ENCODE assay signal across 1 cellular context in the genomic region with DNA sequence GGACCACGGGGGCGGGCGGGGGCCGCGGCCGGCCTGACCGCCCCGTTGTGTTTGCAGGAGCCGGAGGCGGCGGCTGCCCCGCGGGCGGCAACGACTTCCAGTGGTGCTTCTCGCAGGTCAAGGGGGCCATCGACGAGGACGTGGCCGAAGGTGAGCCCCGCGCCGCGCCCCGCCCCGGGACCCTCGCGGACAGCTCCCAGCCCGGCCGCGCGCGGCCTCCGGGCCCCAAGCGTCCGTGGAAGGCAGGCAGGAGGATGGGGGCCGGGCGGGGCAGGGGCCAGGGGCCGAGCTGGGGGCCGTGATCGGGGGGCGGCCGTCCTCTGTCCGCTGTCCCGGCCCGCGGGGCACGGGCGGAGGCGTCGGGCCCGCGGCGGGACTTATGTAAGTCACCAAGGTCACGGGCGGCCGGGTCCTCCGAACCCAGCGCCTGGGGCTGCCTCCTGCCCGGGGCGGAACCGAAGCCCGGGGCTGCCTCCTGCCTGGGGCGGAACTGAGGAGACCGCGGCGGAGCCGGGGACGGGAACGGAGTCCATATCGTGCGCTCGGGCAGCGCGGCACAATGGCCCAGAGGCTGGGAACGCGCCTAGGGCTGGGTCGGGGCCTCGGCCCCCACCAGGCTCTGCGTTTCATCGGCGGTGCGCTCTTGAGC.
A peak's percentile ranks its signal among the peaks of the same experiment; 100 is the strongest.
TF ChIP-seq lines count a peak whose summit lies in the region.

No MANE protein-coding gene starts in this region.

TF ChIP-seq in GM12878, 131 proteins besides CTCF, POLR2A, EP300 and RAD21 (continued from another document and continues in another):
- peak in 1 of 2 experiments; percentile 8; a peak in 1 of 3 replicates for TF ChIP-seq EGR1 (IDR thresholded peaks at IDR 0.05; ENCODE audit: borderline replicate concordance in 1 of 2, low read depth in 2 of 2, low read length in 2 of 2)
- TF ChIP-seq, protein P1, sequence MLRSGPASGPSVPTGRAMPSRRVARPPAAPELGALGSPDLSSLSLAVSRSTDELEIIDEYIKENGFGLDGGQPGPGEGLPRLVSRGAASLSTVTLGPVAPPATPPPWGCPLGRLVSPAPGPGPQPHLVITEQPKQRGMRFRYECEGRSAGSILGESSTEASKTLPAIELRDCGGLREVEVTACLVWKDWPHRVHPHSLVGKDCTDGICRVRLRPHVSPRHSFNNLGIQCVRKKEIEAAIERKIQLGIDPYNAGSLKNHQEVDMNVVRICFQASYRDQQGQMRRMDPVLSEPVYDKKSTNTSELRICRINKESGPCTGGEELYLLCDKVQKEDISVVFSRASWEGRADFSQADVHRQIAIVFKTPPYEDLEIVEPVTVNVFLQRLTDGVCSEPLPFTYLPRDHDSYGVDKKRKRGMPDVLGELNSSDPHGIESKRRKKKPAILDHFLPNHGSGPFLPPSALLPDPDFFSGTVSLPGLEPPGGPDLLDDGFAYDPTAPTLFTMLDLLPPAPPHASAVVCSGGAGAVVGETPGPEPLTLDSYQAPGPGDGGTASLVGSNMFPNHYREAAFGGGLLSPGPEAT (IDR thresholded peaks at IDR 0.05; ENCODE audit: low read depth), result no peak
- no peak for TF ChIP-seq TCF7 (IDR thresholded peaks at IDR 0.05; ENCODE audit: borderline replicate concordance)
- no peak for TF ChIP-seq NFYA (IDR thresholded peaks at IDR 0.05; ENCODE audit: borderline replicate concordance, low read depth, low read length)
- TF ChIP-seq BCLAF1 (IDR thresholded peaks at IDR 0.05), result no peak
- no peak for TF ChIP-seq USF1 (IDR thresholded peaks at IDR 0.05; ENCODE audit: borderline replicate concordance, extremely low read length, insufficient read depth, low read depth, low read length)
- TF ChIP-seq PBX3 (IDR thresholded peaks at IDR 0.05; ENCODE audit: insufficient replicate concordance, low read depth, low read length), result no peak
- TF ChIP-seq GATAD2B (conservative IDR thresholded peaks at IDR 0.05; ENCODE audit: low read depth), result no peak
- no peak for TF ChIP-seq NKRF (conservative IDR thresholded peaks at IDR 0.05)
- TF ChIP-seq JUND (IDR thresholded peaks at IDR 0.05; ENCODE audit: low read depth, low read length), result no peak
- TF ChIP-seq CBX3 (IDR thresholded peaks at IDR 0.05; ENCODE audit: borderline replicate concordance, low read depth), result no peak
- no peak for TF ChIP-seq IKZF2 (IDR thresholded peaks at IDR 0.05)
- TF ChIP-seq HDAC6 (IDR thresholded peaks at IDR 0.05; ENCODE audit: unreplicated experiment), result no peak
- no peak for TF ChIP-seq MYC (IDR thresholded peaks at IDR 0.05; ENCODE audit: insufficient read depth, insufficient read length, insufficient replicate concordance, low read length, severe bottlenecking)
- no peak for TF ChIP-seq ZNF207 (IDR thresholded peaks at IDR 0.05; ENCODE audit: borderline replicate concordance)
- no peak for TF ChIP-seq FOXK2 (IDR thresholded peaks at IDR 0.05)
- no peak for TF ChIP-seq ZBTB40 (IDR thresholded peaks at IDR 0.05; ENCODE audit: borderline replicate concordance)
- peak in 1 of 2 experiments; percentile 45; a peak in 1 of 4 replicates for TF ChIP-seq BHLHE40 (IDR thresholded peaks at IDR 0.05; ENCODE audit: borderline replicate concordance in 1 of 2, low read depth in 2 of 2, low read length in 1 of 2)
- no peak for TF ChIP-seq FOXM1 (IDR thresholded peaks at IDR 0.05; ENCODE audit: low read depth, low read length)
- no peak for TF ChIP-seq SP1 (IDR thresholded peaks at IDR 0.05; ENCODE audit: low read depth, low read length)
- no peak for TF ChIP-seq JUNB (IDR thresholded peaks at IDR 0.05)
- TF ChIP-seq, protein P2, sequence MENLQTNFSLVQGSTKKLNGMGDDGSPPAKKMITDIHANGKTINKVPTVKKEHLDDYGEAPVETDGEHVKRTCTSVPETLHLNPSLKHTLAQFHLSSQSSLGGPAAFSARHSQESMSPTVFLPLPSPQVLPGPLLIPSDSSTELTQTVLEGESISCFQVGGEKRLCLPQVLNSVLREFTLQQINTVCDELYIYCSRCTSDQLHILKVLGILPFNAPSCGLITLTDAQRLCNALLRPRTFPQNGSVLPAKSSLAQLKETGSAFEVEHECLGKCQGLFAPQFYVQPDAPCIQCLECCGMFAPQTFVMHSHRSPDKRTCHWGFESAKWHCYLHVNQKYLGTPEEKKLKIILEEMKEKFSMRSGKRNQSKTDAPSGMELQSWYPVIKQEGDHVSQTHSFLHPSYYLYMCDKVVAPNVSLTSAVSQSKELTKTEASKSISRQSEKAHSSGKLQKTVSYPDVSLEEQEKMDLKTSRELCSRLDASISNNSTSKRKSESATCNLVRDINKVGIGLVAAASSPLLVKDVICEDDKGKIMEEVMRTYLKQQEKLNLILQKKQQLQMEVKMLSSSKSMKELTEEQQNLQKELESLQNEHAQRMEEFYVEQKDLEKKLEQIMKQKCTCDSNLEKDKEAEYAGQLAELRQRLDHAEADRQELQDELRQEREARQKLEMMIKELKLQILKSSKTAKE (IDR thresholded peaks at IDR 0.05; ENCODE audit: low read depth, poor library complexity, severe bottlenecking), result no peak
- no peak for TF ChIP-seq MEF2B (IDR thresholded peaks at IDR 0.05; ENCODE audit: partially characterized antibody, poor library complexity, severe bottlenecking)
- peak; percentile 32; the same call in 1 of the 2 replicates for TF ChIP-seq BACH1 (IDR thresholded peaks at IDR 0.05; ENCODE audit: borderline replicate concordance)
- TF ChIP-seq STAT3 (IDR thresholded peaks at IDR 0.05; ENCODE audit: low read depth, low read length), result no peak
- TF ChIP-seq, protein P3, sequence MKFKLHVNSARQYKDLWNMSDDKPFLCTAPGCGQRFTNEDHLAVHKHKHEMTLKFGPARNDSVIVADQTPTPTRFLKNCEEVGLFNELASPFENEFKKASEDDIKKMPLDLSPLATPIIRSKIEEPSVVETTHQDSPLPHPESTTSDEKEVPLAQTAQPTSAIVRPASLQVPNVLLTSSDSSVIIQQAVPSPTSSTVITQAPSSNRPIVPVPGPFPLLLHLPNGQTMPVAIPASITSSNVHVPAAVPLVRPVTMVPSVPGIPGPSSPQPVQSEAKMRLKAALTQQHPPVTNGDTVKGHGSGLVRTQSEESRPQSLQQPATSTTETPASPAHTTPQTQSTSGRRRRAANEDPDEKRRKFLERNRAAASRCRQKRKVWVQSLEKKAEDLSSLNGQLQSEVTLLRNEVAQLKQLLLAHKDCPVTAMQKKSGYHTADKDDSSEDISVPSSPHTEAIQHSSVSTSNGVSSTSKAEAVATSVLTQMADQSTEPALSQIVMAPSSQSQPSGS (IDR thresholded peaks at IDR 0.05; ENCODE audit: low read length), result no peak
- no peak for TF ChIP-seq BCL3 (IDR thresholded peaks at IDR 0.05; ENCODE audit: borderline replicate concordance, insufficient read depth, low read depth, low read length, poor library complexity, severe bottlenecking)
- no peak for TF ChIP-seq ASH2L (IDR thresholded peaks at IDR 0.05; ENCODE audit: borderline replicate concordance, low read depth)
- no peak for TF ChIP-seq CHD4 (IDR thresholded peaks at IDR 0.05)
- no peak for TF ChIP-seq TARDBP (IDR thresholded peaks at IDR 0.05; ENCODE audit: borderline replicate concordance)
- no peak for TF ChIP-seq NFIC (IDR thresholded peaks at IDR 0.05; ENCODE audit: low read depth, low read length)
- TF ChIP-seq SMAD5 (IDR thresholded peaks at IDR 0.05; ENCODE audit: low read depth), result no peak
- no peak for TF ChIP-seq ZNF622 (IDR thresholded peaks at IDR 0.05)
- peak; percentile 25; the same call in 1 of the 2 replicates for TF ChIP-seq SPI1 (IDR thresholded peaks at IDR 0.05; ENCODE audit: borderline replicate concordance, insufficient read depth, low read depth, low read length)
- no peak for TF ChIP-seq HCFC1 (IDR thresholded peaks at IDR 0.05; ENCODE audit: low read length)
- TF ChIP-seq SMAD1 (IDR thresholded peaks at IDR 0.05; ENCODE audit: low read depth, partially characterized antibody), result no peak
- TF ChIP-seq, protein P4, sequence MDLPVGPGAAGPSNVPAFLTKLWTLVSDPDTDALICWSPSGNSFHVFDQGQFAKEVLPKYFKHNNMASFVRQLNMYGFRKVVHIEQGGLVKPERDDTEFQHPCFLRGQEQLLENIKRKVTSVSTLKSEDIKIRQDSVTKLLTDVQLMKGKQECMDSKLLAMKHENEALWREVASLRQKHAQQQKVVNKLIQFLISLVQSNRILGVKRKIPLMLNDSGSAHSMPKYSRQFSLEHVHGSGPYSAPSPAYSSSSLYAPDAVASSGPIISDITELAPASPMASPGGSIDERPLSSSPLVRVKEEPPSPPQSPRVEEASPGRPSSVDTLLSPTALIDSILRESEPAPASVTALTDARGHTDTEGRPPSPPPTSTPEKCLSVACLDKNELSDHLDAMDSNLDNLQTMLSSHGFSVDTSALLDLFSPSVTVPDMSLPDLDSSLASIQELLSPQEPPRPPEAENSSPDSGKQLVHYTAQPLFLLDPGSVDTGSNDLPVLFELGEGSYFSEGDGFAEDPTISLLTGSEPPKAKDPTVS (IDR thresholded peaks at IDR 0.05; ENCODE audit: low read depth, low read length), result no peak
